ENCODE assay signal across 9 cellular contexts in the genomic region with DNA sequence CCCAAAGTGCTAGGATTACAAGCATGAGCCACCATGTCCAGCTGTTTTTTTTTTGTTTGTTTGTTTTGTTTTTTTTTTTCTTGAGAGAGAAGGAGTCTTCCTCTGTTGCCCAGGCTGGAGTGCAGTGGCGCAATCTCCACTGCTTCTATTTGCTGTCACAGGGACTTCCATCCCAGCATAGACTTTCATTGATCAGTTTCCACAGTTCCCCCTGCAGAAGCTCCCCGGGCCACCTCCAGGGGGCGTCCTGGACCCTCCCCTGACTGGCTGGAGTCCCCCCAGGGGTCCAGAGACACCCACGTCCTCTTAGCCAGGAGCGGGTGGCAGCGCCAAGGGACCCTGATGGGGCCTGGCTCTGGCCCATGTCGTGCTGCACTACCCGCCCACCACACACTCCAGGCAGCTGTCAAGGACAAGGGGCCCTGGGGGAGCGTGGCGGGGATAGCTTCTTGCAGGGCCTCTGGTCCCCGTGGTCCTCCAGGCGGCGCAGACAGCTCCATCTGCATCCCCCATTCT. TPM values are rescaled to one million over a fixed set of nuclear protein-coding genes. Genes with fewer than 3 reads are reported as not detected.
DNase-seq lines count a peak whose midpoint lies in the region; TF ChIP-seq lines count a peak whose summit lies in the region.
"Had no signal": no experiment of that assay in that cellular context is flagged by ENCODE, and none has a peak within 500 bp of the region (broad histone marks: within the 10 kb centered on the region; RNA-seq: fewer than 3 reads in every experiment).

No MANE protein-coding gene starts in this region.

- in situ Hi-C loops in KBM-7 (cut with MboI; ENCODE audit: low pct_unique_long_range_greater_than_20kb, low sequenced_read_pairs) = no loop called here

- no peak for TF ChIP-seq POLR2A in uterus (IDR thresholded peaks at IDR 0.05)

- H3K27me3 ChIP-seq in uterus = peaks cover 0 to 9% of the 10 kb centered on the region in 2 donors

- H3K36me3 Mint-ChIP-seq in neural crest cell (ENCODE audit: low read depth) = no peaks in the 10 kb centered on the region

- H3K4me3 Mint-ChIP-seq in neural crest cell = peak overlapping the region; percentile 31

- H3K36me3 ChIP-seq in uterus = no peaks in the 10 kb centered on the region

- peaks cover 36% of the 10 kb centered on the region for H3K27me3 Mint-ChIP-seq in neural crest cell (ENCODE audit: low read depth)

- intact Hi-C loops in uterus (cut with DNase I; ENCODE audit: low total_unique reads) = no loop called here

- DNase-seq in NCI-H82 (lab: John Stamatoyannopoulos, UW) (peak; percentile 63), NCI-H82 treated with DMSO at 0.1 percent for 48 hours (lab: John Stamatoyannopoulos, UW; ENCODE audit: unreplicated experiment) (no peak), KBM-7 (peak; percentile 42), cardiac fibroblast (ENCODE audit: low read depth in 2 of 2) (no peak), neural crest cell (ENCODE audit: low read depth, low spot score) (no peak), NCI-H226 (no peak), retina (no peak), uterus (no peak)
- DNase-seq: NK-92 treated with Interleukin-12 subunit alpha and Interleukin-12 subunit beta, amount 100 ng/mL, for 24 hours had no signal

- H3K4me3 ChIP-seq in cardiac fibroblast (replicated peaks in 1 of 2; ENCODE audit: low read depth in 2 of 2, low read length in 2 of 2) (no peak overlapping the region), uterus (no peak overlapping the region)

- H3K4me1 Mint-ChIP-seq in neural crest cell = peaks cover 5% of the 10 kb centered on the region

- TF ChIP-seq CTCF in cardiac fibroblast (IDR thresholded peaks at IDR 0.05; ENCODE audit: low read depth, low read length) (peak; percentile 47), neural crest cell (conservative IDR thresholded peaks at IDR 0.05) (peak; percentile 54), uterus (IDR thresholded peaks at IDR 0.05) (no peak)

- H3K27ac ChIP-seq in uterus = no peak overlapping the region

- H3K9me3 Mint-ChIP-seq in neural crest cell = no peaks in the 10 kb centered on the region

- H3K27ac Mint-ChIP-seq in neural crest cell (ENCODE audit: unreplicated experiment) = no peak overlapping the region

- peaks cover 0 to 13% of the 10 kb centered on the region in 2 donors for H3K4me1 ChIP-seq in uterus

- H3K9me3 ChIP-seq in uterus = no peaks in the 10 kb centered on the region

RNA-seq across cellular contexts. Expression of gene NPW, which starts 3.1 kb away (rescaled TPM):
- total RNA-seq in neural crest cell (0.82 and 1.3 TPM in 2 replicates), uterus (1 to 10 TPM in 1 of 4 donors, not detected in 3; 1.5 TPM)

RNA-seq across cellular contexts. Expression of gene ZNF598, which starts 6.8 kb away (rescaled TPM):
- total RNA-seq in neural crest cell (55.7 and 62.5 TPM in 2 replicates), uterus (10 to 100 TPM; 16.9 to 50.0 (median 34.6) TPM)

RNA-seq across cellular contexts. Expression of gene NHERF2, which starts 10.2 kb away (rescaled TPM):
- total RNA-seq in neural crest cell (7.6 and 8.1 TPM in 2 replicates), uterus (10 to 100 TPM; 10.3 to 97.1 (median 33.1) TPM)

RNA-seq across cellular contexts. Expression of gene SYNGR3, which starts 26.7 kb away (rescaled TPM):
- total RNA-seq in neural crest cell (2.1 and 2.2 TPM in 2 replicates), uterus (1 to 10 TPM in 1 of 4 donors, not detected in 3; 1.5 TPM)

RNA-seq across cellular contexts. Expression of gene NTHL1, which starts 31.2 kb away (rescaled TPM):
- total RNA-seq in neural crest cell (50.7 and 51.9 TPM in 2 replicates), uterus (10 to 100 TPM; 18.8 to 58.4 (median 27.6) TPM)

Comparison
In these comparisons a context has a peak if more than half of its experiments do, and no peak if none do; other contexts are left out.
1. DNase-seq: peak in NCI-H82 (single experiment) and KBM-7 (single experiment); none in NCI-H82 treated with DMSO at 0.1 percent for 48 hours (single experiment), cardiac fibroblast (0 of 2), neural crest cell (single experiment), NCI-H226 (single experiment), retina (single experiment) and uterus (0 of 2).
2. CTCF ChIP-seq: peak in cardiac fibroblast (single experiment) and neural crest cell (single experiment); none in uterus (0 of 4).